In the genomic region with DNA sequence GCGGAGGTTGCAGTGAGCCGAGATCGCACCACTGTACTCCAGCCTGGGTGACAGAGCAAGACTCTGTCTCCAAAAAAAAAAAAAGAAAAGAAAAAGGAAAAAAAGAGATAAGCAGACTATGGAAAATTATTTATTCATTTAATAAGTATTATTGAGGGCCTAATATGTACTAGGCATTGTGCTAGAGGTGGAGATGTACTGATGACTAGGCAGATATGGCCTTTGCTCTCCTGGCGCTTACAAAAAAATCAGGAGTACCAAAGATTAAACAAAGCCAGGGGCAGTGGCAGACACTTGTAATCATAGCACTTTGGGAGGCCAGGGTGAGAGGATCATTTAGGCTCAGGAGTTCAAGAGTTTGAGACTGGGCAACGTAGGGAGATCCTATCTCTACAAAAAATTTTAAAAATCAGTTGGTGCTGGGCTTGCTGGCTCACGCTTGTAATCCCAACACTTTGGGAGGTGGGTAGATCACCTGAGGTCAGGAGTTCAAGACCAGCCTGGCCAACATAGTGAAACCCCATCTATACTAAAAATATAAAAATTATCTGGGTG, we compare ENCODE assay signal across 9 cellular contexts.
"Had no signal": no experiment of that assay in that cellular context is flagged by ENCODE, and none has a peak within 500 bp of the region (broad histone marks: within the 10 kb centered on the region; RNA-seq: fewer than 3 reads in every experiment).

No MANE protein-coding gene starts in this region.

- H3K9me3 ChIP-seq: HAP-1 had no signal

- H3K4me3 ChIP-seq: GM23248, HAP-1 had no signal

- DNase-seq: GM23248, GOT3, H7, IMR-90, KBM-7 had no signal

- H3K27ac ChIP-seq: GM23248, HL-60, KMS-11 had no signal

- H3K4me1 ChIP-seq: HAP-1 had no signal

- H3K36me3 ChIP-seq: HAP-1 had no signal

- ATAC-seq: HCT116 had no signal
